1 cellular context compared by ENCODE assay signal in genomic region chr5:107284822-107285510, GRCh38.
TF ChIP-seq lines count a peak whose summit lies in the region.

No MANE protein-coding gene starts in this region.

TF ChIP-seq in WTC11, 78 proteins besides CTCF, POLR2A, EP300 and RAD21 (continued from another document):
- TF ChIP-seq ARID4B (CRISPR knock-in tag; IDR thresholded peaks at IDR 0.05; ENCODE audit: borderline replicate concordance) (no peak), USF1 (CRISPR knock-in tag; IDR thresholded peaks at IDR 0.05) (no peak), FOXP1 (CRISPR knock-in tag; IDR thresholded peaks at IDR 0.05; ENCODE audit: borderline replicate concordance) (no peak), IRF2 (CRISPR knock-in tag; IDR thresholded peaks at IDR 0.05; ENCODE audit: borderline replicate concordance, low read depth) (no peak), E2F5 (CRISPR knock-in tag; IDR thresholded peaks at IDR 0.05) (no peak), ZNF671 (CRISPR knock-in tag; IDR thresholded peaks at IDR 0.05) (no peak)
